Comparison of ENCODE assay signal across 8 cellular contexts in the genomic region with DNA sequence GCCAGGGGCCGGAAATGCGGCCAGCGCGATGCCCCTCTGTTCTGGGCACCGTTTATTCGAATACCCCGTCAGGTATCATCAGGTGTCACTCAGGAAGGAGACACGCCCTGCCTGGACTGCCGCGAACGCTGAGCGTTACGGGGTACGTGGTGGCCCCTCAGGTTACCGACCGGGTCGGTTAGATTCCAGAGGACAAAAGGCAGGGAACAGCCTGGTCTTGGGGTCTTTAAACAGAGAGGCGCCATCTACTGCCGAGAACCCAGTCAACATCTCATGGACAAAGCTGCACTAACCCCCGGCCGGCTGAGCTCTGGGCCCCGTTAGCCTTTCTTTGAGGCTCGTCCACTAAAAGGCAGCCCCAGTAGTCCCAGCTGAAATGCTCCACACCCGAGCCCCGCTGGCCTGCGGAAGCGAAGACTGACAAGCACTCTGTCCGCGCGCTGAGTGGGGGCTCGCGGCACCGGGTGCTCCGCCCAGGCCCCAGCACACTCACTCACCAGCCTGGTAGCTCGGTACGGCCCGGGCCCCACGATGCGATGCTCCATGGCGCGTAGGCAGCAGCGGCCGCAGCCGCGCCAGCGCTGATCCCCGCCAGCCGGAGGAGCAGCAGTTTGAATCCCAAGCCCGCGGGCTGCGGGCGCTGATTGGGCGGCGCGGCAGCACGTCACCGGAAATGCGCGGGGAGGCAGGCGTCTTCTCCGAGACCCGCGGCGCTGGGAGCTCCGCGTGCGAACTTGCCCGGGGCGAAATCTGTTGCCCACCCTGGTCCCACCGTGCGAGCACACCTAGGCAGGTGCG. TPM values are rescaled to one million over a fixed set of nuclear protein-coding genes. Genes with fewer than 3 reads are reported as not detected.
DNase-seq lines count a peak whose midpoint lies in the region; ATAC-seq and TF ChIP-seq lines count a peak whose summit lies in the region.

A gene with protein sequence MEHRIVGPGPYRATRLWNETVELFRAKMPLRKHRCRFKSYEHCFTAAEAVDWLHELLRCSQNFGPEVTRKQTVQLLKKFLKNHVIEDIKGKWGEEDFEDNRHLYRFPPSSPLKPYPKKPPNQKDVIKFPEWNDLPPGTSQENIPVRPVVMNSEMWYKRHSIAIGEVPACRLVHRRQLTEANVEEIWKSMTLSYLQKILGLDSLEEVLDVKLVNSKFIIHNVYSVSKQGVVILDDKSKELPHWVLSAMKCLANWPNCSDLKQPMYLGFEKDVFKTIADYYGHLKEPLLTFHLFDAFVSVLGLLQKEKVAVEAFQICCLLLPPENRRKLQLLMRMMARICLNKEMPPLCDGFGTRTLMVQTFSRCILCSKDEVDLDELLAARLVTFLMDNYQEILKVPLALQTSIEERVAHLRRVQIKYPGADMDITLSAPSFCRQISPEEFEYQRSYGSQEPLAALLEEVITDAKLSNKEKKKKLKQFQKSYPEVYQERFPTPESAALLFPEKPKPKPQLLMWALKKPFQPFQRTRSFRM (minus strand): TSS at position 618 of the 798 bp plus-strand sequence. CDS start 73 bp downstream, at position 545.

- no peaks in the 10 kb centered on the region for H3K9me3 Mint-ChIP-seq in activated CD8-positive, alpha-beta T cell treated with anti-CD3 and anti-CD28 coated beads for 36 hours

- ATAC-seq in GM19463 (IDR thresholded peaks at IDR 0.05; ENCODE audit: unreplicated experiment) = peak; percentile 92
- peak; percentile 95 for ATAC-seq in activated CD8-positive, alpha-beta T cell treated with anti-CD3 and anti-CD28 coated beads for 36 hours

- H3K4me3 Mint-ChIP-seq in activated CD8-positive, alpha-beta T cell treated with anti-CD3 and anti-CD28 coated beads for 36 hours = peak within 1 kb of the TSS; percentile 79

- H3K36me3 ChIP-seq in ectodermal cell (ENCODE audit: control insufficient read depth, insufficient read depth, low read length) = peaks cover 4% of the 10 kb centered on the region

- no peak for TF ChIP-seq CTCF in HL-60 (IDR thresholded peaks at IDR 0.05; ENCODE audit: insufficient read depth, low read length)
- no peak for TF ChIP-seq CTCF in activated CD8-positive, alpha-beta T cell treated with anti-CD3 and anti-CD28 coated beads for 36 hours (IDR thresholded peaks at IDR 0.05)

- no peaks in the 10 kb centered on the region for H3K9me3 ChIP-seq in ectodermal cell (ENCODE audit: control insufficient read depth, low read length)

- DNase-seq in COLO668 (lab: John Stamatoyannopoulos, UW; ENCODE audit: unreplicated experiment) (peak; percentile 89), HL-60 (ENCODE audit: low read depth in 1 of 2, low spot score in 1 of 2) (peak; percentile 27 to 76), NCI-H82 treated with DMSO at 0.1 percent for 48 hours (lab: John Stamatoyannopoulos, UW; ENCODE audit: unreplicated experiment) (peak; percentile 41), lung microvascular endothelial cell (ENCODE audit: low read depth in 2 of 2) (peak; percentile 90 to 91)
- peak; percentile 90 for DNase-seq in activated CD8-positive, alpha-beta T cell treated with anti-CD3 and anti-CD28 coated beads for 36 hours
- peak; percentile 68 to 76 (median 75) for DNase-seq in stimulated activated CD4-positive, alpha-beta T cell treated with anti-CD3 and anti-CD28 coated beads, TNF-alpha, amount 100 ng/mL, for 4 hours (ENCODE audit: low read depth in 3 of 3)

- CTCF ChIA-PET in activated CD8-positive, alpha-beta T cell treated with anti-CD3 and anti-CD28 coated beads for 36 hours (lab: Charles Lee) = interaction anchor here (0.8 to 3.6 kb wide), 6 partner anchors 10 to 259 kb away, joined by 3 to 20 read pairs (median 6); no protein-coding TSS in a partner anchor

- peaks cover 7% of the 10 kb centered on the region for H3K4me1 ChIP-seq in ectodermal cell (ENCODE audit: control insufficient read depth, insufficient read depth, low read length)

- H3K4me3 ChIP-seq in HL-60 (replicated peaks; ENCODE audit: insufficient read depth, low read length) (peak within 1 kb of the TSS; percentile 68), ectodermal cell (ENCODE audit: insufficient read depth, low read depth, low read length) (peak within 1 kb of the TSS; percentile 70)

- peaks cover 4% of the 10 kb centered on the region for H3K36me3 Mint-ChIP-seq in activated CD8-positive, alpha-beta T cell treated with anti-CD3 and anti-CD28 coated beads for 36 hours (ENCODE audit: low read depth)

- H3K27me3 Mint-ChIP-seq in activated CD8-positive, alpha-beta T cell treated with anti-CD3 and anti-CD28 coated beads for 36 hours = peaks cover 4% of the 10 kb centered on the region

- intact Hi-C loops in activated CD8-positive, alpha-beta T cell treated with anti-CD3 and anti-CD28 coated beads for 36 hours (cut with micrococcal nuclease) = no loop called here

- H3K4me1 Mint-ChIP-seq in activated CD8-positive, alpha-beta T cell treated with anti-CD3 and anti-CD28 coated beads for 36 hours (ENCODE audit: low read depth) = peaks cover 18% of the 10 kb centered on the region

- H3K27ac ChIP-seq in HL-60 (replicated peaks) = peak within 1 kb of the TSS; percentile 79
- peak within 1 kb of the TSS; percentile 99 for H3K27ac ChIP-seq in ectodermal cell (ENCODE audit: insufficient read depth, low read depth, low read length, poor library complexity, severe bottlenecking)

- POLR2A ChIA-PET in activated CD8-positive, alpha-beta T cell treated with anti-CD3 and anti-CD28 coated beads for 36 hours (lab: Charles Lee) = interaction anchor here (0.5 to 2.7 kb wide), 7 partner anchors 13 to 1586 kb away, joined by 3 to 14 read pairs (median 4); no protein-coding TSS in a partner anchor

- H3K27me3 ChIP-seq in HL-60 (ENCODE audit: insufficient read depth, poor library complexity, severe bottlenecking) (no peaks in the 10 kb centered on the region), ectodermal cell (ENCODE audit: control insufficient read depth, insufficient read depth, low read length, poor library complexity, severe bottlenecking) (no peaks in the 10 kb centered on the region)

- peak within 1 kb of the TSS; percentile 84 for H3K27ac Mint-ChIP-seq in activated CD8-positive, alpha-beta T cell treated with anti-CD3 and anti-CD28 coated beads for 36 hours

- WGBS in ectodermal cell, 2 experiments = 0% methylated on average over 72 of the region's 72 CpGs

RNA-seq across cellular contexts. Expression of the gene that starts here (rescaled TPM):
- total RNA-seq in activated CD8-positive, alpha-beta T cell treated with anti-CD3 and anti-CD28 coated beads for 36 hours = 10 to 100 TPM; 30.2 to 34.1 TPM
- 59.7 TPM for polyA plus RNA-seq in ectodermal cell (2013, experiment 1 of 4)
- 61.2 TPM for polyA plus RNA-seq in ectodermal cell (2013, experiment 2 of 4)
- 59.9 TPM for polyA plus RNA-seq in ectodermal cell (2013, experiment 3 of 4)
- polyA plus RNA-seq in ectodermal cell (2013, experiment 4 of 4) = 61.3 TPM
- total RNA-seq in lung microvascular endothelial cell = 1.6 and 5.9 TPM in 2 replicates

Comparison
In these comparisons a context has a peak if more than half of its experiments do, and no peak if none do; other contexts are left out.
1. Peak in every context shown above with its lines: DNase-seq, ATAC-seq, H3K4me3 ChIP-seq and H3K27ac ChIP-seq.